18 cellular contexts compared by ENCODE assay signal in the genomic region with DNA sequence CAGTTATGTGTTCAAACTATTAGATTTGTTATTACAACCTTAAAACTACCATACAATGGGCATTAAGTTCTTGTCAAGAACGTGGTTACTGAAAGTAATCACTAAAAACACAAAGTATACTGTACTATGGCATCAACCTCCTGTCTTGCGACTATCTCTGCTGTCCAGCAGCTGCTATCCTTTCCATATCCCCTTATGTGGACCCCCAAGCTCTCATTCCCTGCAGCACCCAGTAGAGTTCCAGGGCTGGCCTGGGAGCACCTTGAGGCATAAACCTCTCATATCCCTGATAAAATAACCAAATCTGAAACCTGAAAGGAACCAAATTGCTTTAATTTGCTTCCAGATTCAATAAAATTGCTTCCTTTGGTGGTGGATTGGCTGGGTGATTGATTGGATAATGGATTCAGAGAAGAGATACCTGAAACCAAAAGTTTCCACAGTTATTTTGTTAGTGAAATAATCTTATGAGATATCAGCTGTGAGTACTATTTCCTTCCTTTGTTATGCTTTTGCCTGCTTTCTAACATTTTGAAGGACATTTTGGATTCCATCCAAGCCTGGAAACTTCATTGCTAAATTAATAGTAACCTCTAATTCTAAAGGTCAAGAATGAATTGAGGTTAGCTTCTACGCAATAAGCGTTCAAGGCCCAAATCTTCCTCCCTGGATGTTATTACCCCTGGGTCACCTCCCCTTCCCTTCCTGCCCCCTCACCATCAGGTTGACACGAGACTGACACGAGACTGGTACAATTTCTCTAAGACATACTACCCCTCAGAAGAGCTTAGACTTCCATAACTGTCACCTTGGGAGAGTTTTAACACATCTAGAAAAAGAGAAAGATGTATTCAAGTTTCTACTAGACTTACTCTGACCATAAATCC. TPM values are rescaled to one million over a fixed set of nuclear protein-coding genes. Genes with fewer than 3 reads are reported as not detected.
A peak's percentile ranks its signal among the peaks of the same experiment; 100 is the strongest.
DNase-seq lines count a peak whose midpoint lies in the region; ATAC-seq, FAIRE-seq and TF ChIP-seq lines count a peak whose summit lies in the region.
"Had no signal": no experiment of that assay in that cellular context is flagged by ENCODE, and none has a peak within 500 bp of the region (broad histone marks: within the 10 kb centered on the region; RNA-seq: fewer than 3 reads in every experiment).

No MANE protein-coding gene starts in this region.

- 81% methylated on average over 6 of the region's 6 CpGs for WGBS in K562 (ENCODE audit: insufficient coverage, low coverage, missing lambda C conversion rate)

- no peak for TF ChIP-seq RAD21 in K562 (CRISPR knock-in tag; conservative IDR thresholded peaks at IDR 0.05 in 1 of 2, IDR thresholded peaks at IDR 0.05 in 1 of 2)

- no peaks in the 10 kb centered on the region for H3K79me2 ChIP-seq in K562 (ENCODE audit: control insufficient read depth, insufficient read depth, low read length)
- no peaks in the 10 kb centered on the region for H3K79me2 ChIP-seq in endothelial cell of umbilical vein (ENCODE audit: control insufficient read depth, insufficient read depth, low read length)

- FAIRE-seq in K562 (lab: Jason Lieb, UNC) (no peak), endothelial cell of umbilical vein (lab: Jason Lieb, UNC) (no peak)
- FAIRE-seq: GM12878 had no signal

- no peaks in the 10 kb centered on the region for H3K4me1 ChIP-seq in K562 (replicated peaks in 1 of 2; ENCODE audit: control insufficient read depth in 2 of 2, insufficient read depth in 2 of 2, low read length in 2 of 2)
- H3K4me1 ChIP-seq in endothelial cell of umbilical vein (ENCODE audit: control insufficient read depth, extremely low read depth, insufficient read depth, low read length), result no peaks in the 10 kb centered on the region
- H3K4me1 ChIP-seq: Caco-2 had no signal

- no peak for TF ChIP-seq CTCF in K562 (IDR thresholded peaks at IDR 0.05 in 2 of 3, conservative IDR thresholded peaks at IDR 0.05 in 1 of 3; ENCODE audit: insufficient read depth in 2 of 3, low read depth in 1 of 3, low read length in 3 of 3)
- TF ChIP-seq CTCF in endothelial cell of umbilical vein (IDR thresholded peaks at IDR 0.05; ENCODE audit: extremely low read depth in 1 of 2, insufficient read depth in 1 of 2, low read depth in 1 of 2, low read length in 2 of 2), result no peak

- H3K4me3 ChIP-seq in K562 (no peak overlapping the region), endothelial cell of umbilical vein (replicated peaks in 1 of 3; ENCODE audit: insufficient read depth in 1 of 3, low read depth in 1 of 3, low read length in 3 of 3) (no peak overlapping the region)
- H3K4me3 ChIP-seq: GM12878, GM23338 had no signal

- TF ChIP-seq POLR2A in K562 (conservative IDR thresholded peaks at IDR 0.05) (no peak), endothelial cell of umbilical vein (IDR thresholded peaks at IDR 0.05; ENCODE audit: low read depth, low read length) (no peak)

- H3K36me3 ChIP-seq in K562 (ENCODE audit: control insufficient read depth, insufficient read depth, low read length) (no peaks in the 10 kb centered on the region; the same call in 2 of the 3 replicates), endothelial cell of umbilical vein (ENCODE audit: control insufficient read depth in 2 of 2, extremely low read depth in 1 of 2, insufficient read depth in 2 of 2, low read length in 2 of 2) (no peaks in the 10 kb centered on the region)

- H4K20me1 ChIP-seq in K562 (replicated peaks; ENCODE audit: control insufficient read depth, insufficient read depth, low read length), result no peaks in the 10 kb centered on the region
- no peaks in the 10 kb centered on the region for H4K20me1 ChIP-seq in endothelial cell of umbilical vein (replicated peaks; ENCODE audit: control insufficient read depth, extremely low read depth, insufficient read depth, low read length)

- H3K27me3 ChIP-seq in K562 (ENCODE audit: control insufficient read depth in 2 of 2, insufficient read depth in 2 of 2, low read length in 2 of 2), result no peaks in the 10 kb centered on the region
- H3K27me3 ChIP-seq in endothelial cell of umbilical vein (ENCODE audit: control insufficient read depth in 2 of 2, insufficient read depth in 2 of 2, low read length in 2 of 2), result no peaks in the 10 kb centered on the region

- no peak overlapping the region for H2AFZ ChIP-seq in K562 (ENCODE audit: low read depth, low read length)
- no peak overlapping the region for H2AFZ ChIP-seq in endothelial cell of umbilical vein (ENCODE audit: low read depth, low read length)
- H2AFZ ChIP-seq: GM23338 had no signal

- intact Hi-C loops in K562 (cut with micrococcal nuclease) (no loop called here), endothelial cell of umbilical vein (cut with micrococcal nuclease) (no loop called here)

- ATAC-seq in K562 (no peak), HG02642 (IDR thresholded peaks at IDR 0.05; ENCODE audit: poor library complexity, unreplicated experiment) (no peak)
- ATAC-seq: CD8-positive, alpha-beta T cell; GM12878; GM23338; HCT116 had no signal

- CTCF ChIA-PET in K562 (lab: Yijun Ruan, JAX; ENCODE audit: low intra/inter-chr PET ratio), result no interaction called here
- CTCF ChIA-PET in endothelial cell of umbilical vein (lab: Charles Lee), result interaction anchor here (1.9 kb wide), 1 partner anchor 13 kb away, joined by 4 read pairs; no protein-coding TSS in a partner anchor

- dilution Hi-C loops in endothelial cell of umbilical vein (cut with MboI; ENCODE audit: extremely low pct_ligation_motif_present, low sequenced_read_pairs), result no loop called here

- H3K4me2 ChIP-seq in K562 (ENCODE audit: insufficient read depth, low read length) (no peak overlapping the region), endothelial cell of umbilical vein (ENCODE audit: insufficient read depth, low read length) (no peak overlapping the region)
- H3K4me2 ChIP-seq: GM23338 had no signal

- POLR2A ChIA-PET in K562 (lab: Yijun Ruan, JAX) (no interaction called here), endothelial cell of umbilical vein (lab: Charles Lee) (no interaction called here)

- H3K27ac ChIP-seq in K562 (ENCODE audit: extremely low read depth, low read depth, low read length) (no peak overlapping the region), endothelial cell of umbilical vein (ENCODE audit: insufficient read depth, low read depth, low read length) (no peak overlapping the region)

- DNase-seq in SK-MEL-5 (ENCODE audit: low read depth, low spot score) (peak; percentile 69), K562 (ENCODE audit: extremely low read depth in 1 of 4, low spot score in 3 of 4) (no peak), endothelial cell of umbilical vein (ENCODE audit: low read depth, low spot score) (peak; percentile 11), HuH-7 (ENCODE audit: low spot score) (no peak), T1000 (lab: John Stamatoyannopoulos, UW) (no peak)
- DNase-seq: C1 segment of cervical spinal cord; Caco-2; CD4-positive, CD25-positive, alpha-beta regulatory T cell; CD8-positive, alpha-beta T cell; DMS153; DND-41; H9 had no signal

- BruUV-seq in K562 (replicated peaks; lab: Mats Ljungman, UMichigan), result no TSS peak
- no TSS peak for BruUV-seq in endothelial cell of umbilical vein (replicated peaks; lab: Mats Ljungman, UMichigan)

- in situ Hi-C loops in SK-MEL-5 (cut with HindIII; ENCODE audit: low pct_unique_long_range_greater_than_20kb, low sequenced_read_pairs), result no loop called here
- in situ Hi-C loops in K562 (cut with MboI), result no loop called here

- no peak for TF ChIP-seq EP300 in K562 (IDR thresholded peaks at IDR 0.05; ENCODE audit: low read length)

- H3K9me3 ChIP-seq in K562 (replicated peaks; ENCODE audit: control insufficient read depth, insufficient read depth, low read depth, low read length) (no peaks in the 10 kb centered on the region), endothelial cell of umbilical vein (replicated peaks; ENCODE audit: control insufficient read depth, insufficient read depth, low read length) (no peaks in the 10 kb centered on the region)
- H3K9me3 ChIP-seq: Caco-2 had no signal

- no peak overlapping the region for H3K9ac ChIP-seq in K562 (ENCODE audit: insufficient read depth in 1 of 2, low read depth in 2 of 2, low read length in 2 of 2)
- no peak overlapping the region for H3K9ac ChIP-seq in endothelial cell of umbilical vein (replicated peaks; ENCODE audit: extremely low read depth, insufficient read depth, low read length)

- H3K9me1 ChIP-seq in K562 (ENCODE audit: control insufficient read depth, insufficient read depth, low read length), result no peaks in the 10 kb centered on the region
- no peaks in the 10 kb centered on the region for H3K9me1 ChIP-seq in endothelial cell of umbilical vein (replicated peaks; ENCODE audit: control insufficient read depth, extremely low read depth, insufficient read depth, low read length)

RNA-seq across cellular contexts. Expression of a gene that starts 48.8 kb away (rescaled TPM):
- total RNA-seq in SK-MEL-5 (2014; rRNA removed; shearing (Covaris generic)), result 5.1 and 6.6 TPM in 2 replicates
- polyA plus RNA-seq in SK-MEL-5 (2015; cell fraction: cytosol; rRNA removed), result 2.7 and 4.5 TPM in 2 replicates
- 0.38 and 0.80 TPM in 2 replicates for polyA plus RNA-seq in SK-MEL-5 (2015; cell fraction: nucleus; rRNA removed)
- 72.2 and 98.2 TPM in 2 replicates for total RNA-seq in K562 (2011; cell fraction: chromatin; rRNA removed; ENCODE audit: low replicate concordance)
- 75.9 and 76.6 TPM in 2 replicates for total RNA-seq in K562 (2011; cell fraction: nucleolus; rRNA removed)
- total RNA-seq in K562 (2011; cell fraction: nucleoplasm; rRNA removed), result 90.5 and 107 TPM in 2 replicates
- total RNA-seq in K562 (2014; rRNA removed) (18.1 and 22.3 TPM in 2 replicates), K562 (2014; rRNA removed; fragmentation: Illumina TruSeq; extraction: Trizol) (21.5 and 22.2 TPM in 2 replicates), K562 (2015; rRNA removed; fragmentation: Illumina TruSeq; extraction: Trizol) (16.5 and 17.4 TPM in 2 replicates), K562 (2021) (25.1 and 25.9 TPM in 2 replicates), endothelial cell of umbilical vein (0.15 and 1.4 TPM in 2 replicates)
- polyA plus RNA-seq in K562 (2011; rRNA removed) (34.2 and 43.2 TPM in 2 replicates), K562 (2014; fragmentation: Illumina TruSeq; extraction: Trizol) (24.4 and 24.5 TPM in 2 replicates), K562 (2014; fragmentation: Nextera tagmentation; extraction: Ambion mirVana) (10 to 100 TPM; 12.9 to 15.3 TPM), K562 (2014; rRNA removed) (17.1 and 23.6 TPM in 2 replicates), endothelial cell of umbilical vein (0.22 and 0.25 TPM in 2 replicates)
- 34.8 and 41.8 TPM in 2 replicates for polyA plus RNA-seq in K562 (2011; cell fraction: cytosol; rRNA removed)
- 36.2 TPM in 2 replicates for polyA plus RNA-seq in K562 (2011; cell fraction: nucleus; rRNA removed)
- 19.0 and 23.5 TPM in 2 replicates for polyA plus RNA-seq in K562 (2012)
- polyA minus RNA-seq in K562 (2011; rRNA and poly(A)+ RNA removed), result 162 and 229 TPM in 2 replicates
- 65.4 and 75.6 TPM in 2 replicates for polyA minus RNA-seq in K562 (2011; cell fraction: cytosol; rRNA and poly(A)+ RNA removed)
- 45.0 and 71.8 TPM in 2 replicates for polyA minus RNA-seq in K562 (2011; cell fraction: nucleus; rRNA and poly(A)+ RNA removed)
- polyA plus RNA-seq in endothelial cell of umbilical vein (2011; cell fraction: cytosol; rRNA removed), result 0.27 TPM in 2 replicates
- polyA plus RNA-seq in endothelial cell of umbilical vein (2011; cell fraction: nucleus; rRNA removed), result 0.15 and 0.82 TPM in 2 replicates
- 12.4 and 18.0 TPM in 2 replicates for polyA plus RNA-seq in endothelial cell of umbilical vein (2012)
- 1.6 and 2.0 TPM in 2 replicates for polyA minus RNA-seq in endothelial cell of umbilical vein
- not detected for polyA minus RNA-seq in endothelial cell of umbilical vein (2011; cell fraction: cytosol; rRNA and poly(A)+ RNA removed)
- 0.29 and 0.53 TPM in 2 replicates for polyA minus RNA-seq in endothelial cell of umbilical vein (2011; cell fraction: nucleus; rRNA and poly(A)+ RNA removed)
- total RNA-seq: A673; CD4-positive, CD25-positive, alpha-beta regulatory T cell; CD8-positive, alpha-beta T cell; H4 had no signal
- polyA plus RNA-seq: CD4-positive, CD25-positive, alpha-beta regulatory T cell; GM12878 had no signal

Comparison
In these comparisons a context has a peak if more than half of its experiments do, and no peak if none do; other contexts are left out.
1. DNase-seq: peak in SK-MEL-5 (single experiment) and endothelial cell of umbilical vein (single experiment); none in K562 (0 of 4), HuH-7 (single experiment) and T1000 (single experiment).